Comparison of ENCODE assay signal across 30 cellular contexts in genomic region chr1:169360415-169360814, GRCh38.
"Had no signal": no experiment of that assay in that cellular context is flagged by ENCODE, and none has a peak within 500 bp of the region (broad histone marks: within the 10 kb centered on the region; RNA-seq: fewer than 3 reads in every experiment).

No MANE protein-coding gene starts in this region.

- H3K4me3 Mint-ChIP-seq: activated CD8-positive, alpha-beta memory T cell treated with anti-CD3 and anti-CD28 coated beads, Interleukin-2, amount 10 ng/mL, durations not matched to agents 7 days and 5 days; activated CD8-positive, alpha-beta T cell treated with anti-CD3 and anti-CD28 coated beads, Interleukin-2, amount 10 ng/mL, durations not matched to agents 7 days and 5 days; activated naive CD4-positive, alpha-beta T cell treated with anti-CD3 and anti-CD28 coated beads for 36 hours; activated naive CD8-positive, alpha-beta T cell treated with anti-CD3 and anti-CD28 coated beads for 36 hours; brain; naive B cell; nephron progenitor cell; stimulated activated effector memory CD8-positive, alpha-beta T cell treated with anti-CD3 and anti-CD28 coated beads, Interleukin-12 subunit alpha, Interleukin-12 subunit beta, amount 100 ng/mL, for 72 hours; stimulated activated naive CD8-positive, alpha-beta T cell treated with anti-CD3 and anti-CD28 coated beads, Interleukin-15, Interleukin-2, amounts not matched to agents 100 ng/mL and 50 ng/mL, for 24 hours had no signal

- H3K9me3 Mint-ChIP-seq: activated naive CD4-positive, alpha-beta T cell treated with anti-CD3 and anti-CD28 coated beads for 36 hours; nephron progenitor cell; stimulated activated effector memory CD8-positive, alpha-beta T cell treated with anti-CD3 and anti-CD28 coated beads, Interleukin-12 subunit alpha, Interleukin-12 subunit beta, amount 100 ng/mL, for 72 hours had no signal

- FAIRE-seq: frontal cortex, islet of Langerhans, small intestine, urothelium cell line had no signal

- H3K27ac ChIP-seq: adrenal gland, cardiac muscle cell, colonic mucosa, left ventricle myocardium inferior, ovary, prostate gland, sigmoid colon, thoracic aorta had no signal

- H3K9me3 ChIP-seq: adrenal gland, colonic mucosa, left ventricle myocardium inferior, ovary, prostate gland, sigmoid colon, thoracic aorta had no signal

- H3K4me1 ChIP-seq: adrenal gland, colonic mucosa, left ventricle myocardium inferior, prostate gland, sigmoid colon had no signal

- H3K27me3 ChIP-seq: adrenal gland, cardiac muscle cell, colonic mucosa, ovary, sigmoid colon had no signal

- H3K36me3 ChIP-seq: adrenal gland, cardiac muscle cell, colonic mucosa, left ventricle myocardium inferior, ovary, prostate gland, sigmoid colon, thoracic aorta had no signal

- H3K36me3 Mint-ChIP-seq: brain had no signal

- DNase-seq: activated CD4-positive, alpha-beta T cell treated with anti-CD3 and anti-CD28 coated beads for 1 hour; activated CD8-positive, alpha-beta memory T cell treated with anti-CD3 and anti-CD28 coated beads, Interleukin-2, amount 10 ng/mL, durations not matched to agents 7 days and 5 days; activated CD8-positive, alpha-beta T cell treated with anti-CD3 and anti-CD28 coated beads, Interleukin-2, amount 10 ng/mL, durations not matched to agents 7 days and 5 days; activated effector memory CD4-positive, alpha-beta T cell treated with Interleukin-2 at 50 U/mL for 16 hours; activated naive CD4-positive, alpha-beta T cell treated with anti-CD3 and anti-CD28 coated beads for 36 hours; activated naive CD8-positive, alpha-beta T cell treated with anti-CD3 and anti-CD28 coated beads for 36 hours; adrenal gland; aorta; cerebellar nuclear complex; colonic mucosa; effector memory CD4-positive, alpha-beta T cell; left ventricle myocardium inferior; naive B cell; nephron progenitor cell; ovary; retina; sigmoid colon; small intestine; stimulated activated CD4-positive, alpha-beta T cell treated with anti-CD3 and anti-CD28 coated beads, Interleukin-4, amount 100 ng/mL, for 24 hours; trophoblast cell had no signal

- H3K4me3 ChIP-seq: adrenal gland, cardiac muscle cell, colonic mucosa, left ventricle myocardium inferior, lung, ovary, prostate gland, sigmoid colon, thoracic aorta had no signal

- H3K27ac Mint-ChIP-seq: activated CD8-positive, alpha-beta memory T cell treated with anti-CD3 and anti-CD28 coated beads, Interleukin-2, amount 10 ng/mL, durations not matched to agents 7 days and 5 days; activated CD8-positive, alpha-beta T cell treated with anti-CD3 and anti-CD28 coated beads, Interleukin-2, amount 10 ng/mL, durations not matched to agents 7 days and 5 days; activated naive CD4-positive, alpha-beta T cell treated with anti-CD3 and anti-CD28 coated beads for 36 hours; activated naive CD8-positive, alpha-beta T cell treated with anti-CD3 and anti-CD28 coated beads for 36 hours; brain; nephron progenitor cell; stimulated activated effector memory CD8-positive, alpha-beta T cell treated with anti-CD3 and anti-CD28 coated beads, Interleukin-12 subunit alpha, Interleukin-12 subunit beta, amount 100 ng/mL, for 72 hours; stimulated activated naive CD8-positive, alpha-beta T cell treated with anti-CD3 and anti-CD28 coated beads, Interleukin-15, Interleukin-2, amounts not matched to agents 100 ng/mL and 50 ng/mL, for 24 hours had no signal

- H3K27me3 Mint-ChIP-seq: activated CD8-positive, alpha-beta memory T cell treated with anti-CD3 and anti-CD28 coated beads, Interleukin-2, amount 10 ng/mL, durations not matched to agents 7 days and 5 days; activated naive CD8-positive, alpha-beta T cell treated with anti-CD3 and anti-CD28 coated beads for 36 hours; brain; naive B cell; stimulated activated naive CD8-positive, alpha-beta T cell treated with anti-CD3 and anti-CD28 coated beads, Interleukin-15, Interleukin-2, amounts not matched to agents 100 ng/mL and 50 ng/mL, for 24 hours had no signal

- H3K4me1 Mint-ChIP-seq: nephron progenitor cell had no signal
